19 cellular contexts compared by ENCODE assay signal in genomic region chr10:122331615-122332446, GRCh38. TPM values are rescaled to one million over a fixed set of nuclear protein-coding genes. Genes with fewer than 3 reads are reported as not detected.
DNase-seq lines count a peak whose midpoint lies in the region; ATAC-seq and TF ChIP-seq lines count a peak whose summit lies in the region.
"Had no signal": no experiment of that assay in that cellular context is flagged by ENCODE, and none has a peak within 500 bp of the region (broad histone marks: within the 10 kb centered on the region; RNA-seq: fewer than 3 reads in every experiment).

No MANE protein-coding gene starts in this region.

- H3K9me3 ChIP-seq in upper lobe of right lung (no peaks in the 10 kb centered on the region), tibial artery (no peaks in the 10 kb centered on the region)
- H3K9me3 ChIP-seq: BLaER1, upper lobe of left lung had no signal

- DNase-seq in HT1080 (ENCODE audit: low read depth) = peak; percentile 15
- DNase-seq in dorsolateral prefrontal cortex = peak in 5 of 10 donors; percentile 44 to 70 (median 63)
- peak; percentile 74 for DNase-seq in midbrain (lab: John Stamatoyannopoulos, UW)
- no peak for DNase-seq in upper lobe of right lung
- DNase-seq in tibial artery = no peak
- DNase-seq: activated CD4-positive, alpha-beta T cell treated with anti-CD3 and anti-CD28 coated beads for 48 hours; activated naive CD8-positive, alpha-beta T cell treated with anti-CD3 and anti-CD28 coated beads, Interleukin-2, amount 10 ng/mL, durations not matched to agents 7 days and 5 days; activated T-cell treated with anti-CD3 and anti-CD28 coated beads, Interleukin-2, amount 50 U/mL, for 1 hour; cerebellar nuclear complex; DND-41; NCI-H1105; NCI-H82; T-helper 17 cell; upper lobe of left lung had no signal

- ATAC-seq in upper lobe of right lung = peak; percentile 43
- ATAC-seq in GM18511 (IDR thresholded peaks at IDR 0.05; ENCODE audit: unreplicated experiment) = no peak
- ATAC-seq in HG03378 (IDR thresholded peaks at IDR 0.05; ENCODE audit: unreplicated experiment) = no peak
- ATAC-seq: GM23338, K562, T-helper 17 cell had no signal

- no peaks in the 10 kb centered on the region for H3K36me3 ChIP-seq in upper lobe of right lung
- H3K36me3 ChIP-seq in tibial artery = no peaks in the 10 kb centered on the region
- H3K36me3 ChIP-seq: BLaER1, upper lobe of left lung had no signal

- H3K4me3 ChIP-seq in dorsolateral prefrontal cortex (peak overlapping the region in 15 of 59 donors; percentile 1 to 41 (median 18)), upper lobe of right lung (no peak overlapping the region), tibial artery (no peak overlapping the region)
- H3K4me3 ChIP-seq: BLaER1, GM23338, K562, upper lobe of left lung had no signal

- intact Hi-C loops in dorsolateral prefrontal cortex (cut with DNase I) (loop anchor here (1.0 to 2.0 kb wide), 2 partner anchors 25 to 29 kb away; no protein-coding TSS in a partner anchor), upper lobe of right lung (cut with DNase I) (no loop called here), tibial artery (cut with DNase I; ENCODE audit: low total_unique reads) (no loop called here)

- H3K27me3 ChIP-seq in dorsolateral prefrontal cortex (peaks cover 0 to 5% (median 0%) of the 10 kb centered on the region in 45 donors), upper lobe of right lung (peaks cover 5% of the 10 kb centered on the region), tibial artery (no peaks in the 10 kb centered on the region)
- H3K27me3 ChIP-seq: BLaER1, upper lobe of left lung had no signal

- H3K27ac ChIP-seq in dorsolateral prefrontal cortex (peak overlapping the region in 58 of 59 donors; percentile 78 to 100 (median 96)), upper lobe of right lung (no peak overlapping the region), tibial artery (no peak overlapping the region)
- H3K27ac ChIP-seq: BLaER1, upper lobe of left lung had no signal

- no peaks in the 10 kb centered on the region for H3K4me1 ChIP-seq in upper lobe of right lung
- no peaks in the 10 kb centered on the region for H3K4me1 ChIP-seq in tibial artery
- H3K4me1 ChIP-seq: BLaER1, upper lobe of left lung had no signal

- TF ChIP-seq CTCF in dorsolateral prefrontal cortex (IDR thresholded peaks at IDR 0.05 in 54 of 56, conservative IDR thresholded peaks at IDR 0.05 in 2 of 56; ENCODE audit: low read depth in 1 of 56, partially characterized antibody in 56 of 56) (no peak), upper lobe of right lung (IDR thresholded peaks at IDR 0.05) (no peak), tibial artery (IDR thresholded peaks at IDR 0.05) (no peak)

RNA-seq across cellular contexts. Expression of gene PLEKHA1, which starts 42.7 kb away (rescaled TPM):
- 3.6 and 8.2 TPM in 2 replicates for total RNA-seq in HT1080 (2014; rRNA removed; shearing (Covaris generic))
- 12.2 and 13.5 TPM in 2 replicates for polyA plus RNA-seq in HT1080 (2015; cell fraction: cytosol; rRNA removed)
- polyA plus RNA-seq in HT1080 (2015; cell fraction: nucleus; rRNA removed) = 18.3 and 21.2 TPM in 2 replicates
- 100 to 1,000 TPM in 89 of 120 experiments, 10 to 100 TPM in 31; 60.2 to 156 (median 112) TPM for total RNA-seq in dorsolateral prefrontal cortex
- 59.9 TPM for total RNA-seq in upper lobe of right lung

Comparison
In these comparisons a context has a peak if more than half of its experiments do, and no peak if none do; other contexts are left out.
1. DNase-seq: peak in HT1080 (single experiment) and midbrain (single experiment); none in upper lobe of right lung (single experiment) and tibial artery (0 of 2).
2. H3K27ac ChIP-seq: peak in dorsolateral prefrontal cortex (58 of 59); none in upper lobe of right lung (single experiment) and tibial artery (0 of 2).
3. intact Hi-C loops: an anchor here in dorsolateral prefrontal cortex (1.0 to 2.0 kb wide); none called in upper lobe of right lung and tibial artery.